In the genomic region with DNA sequence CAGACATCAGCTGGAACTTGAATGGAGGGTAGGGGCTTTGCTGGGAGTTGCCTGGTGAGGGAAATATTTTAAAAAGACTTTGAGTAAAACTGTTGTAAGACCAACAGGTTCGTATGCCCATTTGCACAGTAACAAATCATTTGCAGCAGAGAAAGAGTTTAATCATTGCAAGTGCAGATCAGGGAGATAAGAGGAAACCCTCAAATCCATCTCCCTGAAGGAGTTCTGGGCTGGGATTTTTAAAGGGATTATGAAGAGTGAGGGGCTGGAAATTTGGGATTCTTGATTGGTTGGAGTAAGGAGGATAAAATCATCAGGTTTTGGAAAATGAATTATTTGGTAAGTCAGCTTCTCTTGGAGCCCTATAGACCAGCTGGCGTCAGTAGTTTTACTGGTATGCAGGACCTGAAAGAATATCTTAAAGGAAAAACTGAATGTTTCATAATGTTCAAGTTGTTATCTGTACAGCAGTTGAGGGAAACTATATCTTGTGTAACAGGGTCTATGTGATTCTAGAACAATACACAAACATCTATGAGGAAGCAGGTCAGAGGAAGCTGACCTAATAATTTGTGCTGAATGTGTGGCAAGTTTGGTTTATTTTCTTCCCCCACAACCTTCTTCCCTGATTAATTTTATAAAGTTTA, we compare ENCODE assay signal across 19 cellular contexts.
A peak's percentile ranks its signal among the peaks of the same experiment; 100 is the strongest.
DNase-seq lines count a peak whose midpoint lies in the region; ATAC-seq and TF ChIP-seq lines count a peak whose summit lies in the region.
"Had no signal": no experiment of that assay in that cellular context is flagged by ENCODE, and none has a peak within 500 bp of the region (broad histone marks: within the 10 kb centered on the region; RNA-seq: fewer than 3 reads in every experiment).

No MANE protein-coding gene starts in this region.

- no peak for TF ChIP-seq EP300 in suprapubic skin (IDR thresholded peaks at IDR 0.05)

- H3K4me1 ChIP-seq in right lobe of liver = peaks cover 0 to under 1% (median 0%) of the 10 kb centered on the region in 4 donors
- peaks cover 12% of the 10 kb centered on the region for H3K4me1 ChIP-seq in suprapubic skin

- H3K9me3 ChIP-seq in right lobe of liver = no peaks in the 10 kb centered on the region
- no peaks in the 10 kb centered on the region for H3K9me3 ChIP-seq in suprapubic skin

- H3K36me3 Mint-ChIP-seq in CD14-positive monocyte = peaks cover 3 to 5% of the 10 kb centered on the region in 2 donors
- no peaks in the 10 kb centered on the region for H3K36me3 Mint-ChIP-seq in central memory CD8-positive, alpha-beta T cell (ENCODE audit: insufficient read depth)
- H3K36me3 Mint-ChIP-seq: activated CD8-positive, alpha-beta memory T cell treated with anti-CD3 and anti-CD28 coated beads, Interleukin-2, amount 10 ng/mL, durations not matched to agents 7 days and 5 days had no signal

- DNase-seq in CD14-positive monocyte (ENCODE audit: low spot score) (no peak), MV-4-11 (lab: John Stamatoyannopoulos, UW) (peak; percentile 72), right lobe of liver (no peak), EL (no peak), suprapubic skin (ENCODE audit: low spot score in 2 of 2) (no peak), nucleus accumbens (lab: John Stamatoyannopoulos, UW) (no peak)
- no peak for DNase-seq in central memory CD8-positive, alpha-beta T cell (ENCODE audit: low spot score in 2 of 2)
- DNase-seq: activated CD4-positive, alpha-beta T cell treated with anti-CD3 and anti-CD28 coated beads for 36 hours; activated CD8-positive, alpha-beta memory T cell treated with anti-CD3 and anti-CD28 coated beads, Interleukin-2, amount 10 ng/mL, durations not matched to agents 7 days and 5 days; endodermal cell; midbrain; NCI-H187; NCI-H446; SHP77 treated with DMSO at 0.1 percent for 48 hours; stimulated activated naive CD8-positive, alpha-beta T cell treated with anti-CD3 and anti-CD28 coated beads, Interleukin-15, amount 100 ng/mL, for 72 hours had no signal

- H3K4me1 Mint-ChIP-seq in CD14-positive monocyte = peaks cover 82% of the 10 kb centered on the region
- peaks cover 28% of the 10 kb centered on the region for H3K4me1 Mint-ChIP-seq in central memory CD8-positive, alpha-beta T cell
- H3K4me1 Mint-ChIP-seq: activated CD4-positive, alpha-beta T cell treated with anti-CD3 and anti-CD28 coated beads for 36 hours had no signal

- 26% methylated on average over 2 of the region's 2 CpGs for WGBS in right lobe of liver (ENCODE audit: insufficient coverage, low coverage, low lambda C conversion rate, missing lambda C conversion rate)
- 55% methylated on average over 2 of the region's 2 CpGs for WGBS in suprapubic skin

- H3K27me3 ChIP-seq in right lobe of liver = no peaks in the 10 kb centered on the region
- H3K27me3 ChIP-seq in suprapubic skin = no peaks in the 10 kb centered on the region
- H3K27me3 ChIP-seq: hepatocyte had no signal

- H3K27me3 Mint-ChIP-seq in CD14-positive monocyte (ENCODE audit: low read depth in 3 of 3) = no peaks in the 10 kb centered on the region
- H3K27me3 Mint-ChIP-seq in central memory CD8-positive, alpha-beta T cell = no peaks in the 10 kb centered on the region
- H3K27me3 Mint-ChIP-seq: activated CD8-positive, alpha-beta memory T cell treated with anti-CD3 and anti-CD28 coated beads, Interleukin-2, amount 10 ng/mL, durations not matched to agents 7 days and 5 days; stimulated activated naive CD8-positive, alpha-beta T cell treated with anti-CD3 and anti-CD28 coated beads, Interleukin-15, amount 100 ng/mL, for 72 hours had no signal

- peak overlapping the region; percentile 91 to 96 (median 95) for H3K27ac Mint-ChIP-seq in CD14-positive monocyte
- H3K27ac Mint-ChIP-seq in central memory CD8-positive, alpha-beta T cell (ENCODE audit: low read depth) = no peak overlapping the region
- H3K27ac Mint-ChIP-seq: activated CD4-positive, alpha-beta T cell treated with anti-CD3 and anti-CD28 coated beads for 36 hours; activated CD8-positive, alpha-beta memory T cell treated with anti-CD3 and anti-CD28 coated beads, Interleukin-2, amount 10 ng/mL, durations not matched to agents 7 days and 5 days; activated T-helper 2 cell treated with anti-CD3 and anti-CD28 coated beads, Interferon-gamma antibody, Interleukin-2, Interleukin-4, amounts not matched to agents 10 μg/mL and 5 μg/mL and 100 μg/mL, durations not matched to agents 14 hours and 24 hours and 36 hours; endodermal cell; GM23338; stimulated activated naive CD8-positive, alpha-beta T cell treated with anti-CD3 and anti-CD28 coated beads, Interleukin-15, amount 100 ng/mL, for 72 hours had no signal

- intact Hi-C loops in CD14-positive monocyte (cut with micrococcal nuclease) (loop anchor here in 1 of 2 donors (5.0 kb wide), 1 partner anchor 35 kb away; no protein-coding TSS in a partner anchor), right lobe of liver (cut with DNase I) (no loop called here)

- H3K9me3 Mint-ChIP-seq in CD14-positive monocyte = peaks cover 0 to 3% (median 0%) of the 10 kb centered on the region in 7 donors
- no peaks in the 10 kb centered on the region for H3K9me3 Mint-ChIP-seq in central memory CD8-positive, alpha-beta T cell
- H3K9me3 Mint-ChIP-seq: activated T-helper 2 cell treated with anti-CD3 and anti-CD28 coated beads, Interferon-gamma antibody, Interleukin-2, Interleukin-4, amounts not matched to agents 10 μg/mL and 5 μg/mL and 100 μg/mL, durations not matched to agents 14 hours and 24 hours and 36 hours; endodermal cell; GM23338; stimulated activated naive CD8-positive, alpha-beta T cell treated with anti-CD3 and anti-CD28 coated beads, Interleukin-15, amount 100 ng/mL, for 72 hours had no signal

- no peaks in the 10 kb centered on the region for H3K36me3 ChIP-seq in right lobe of liver
- H3K36me3 ChIP-seq in suprapubic skin = no peaks in the 10 kb centered on the region

- peak overlapping the region in 2 of 3 donors; percentile 49 to 50 for H3K27ac ChIP-seq in right lobe of liver
- H3K27ac ChIP-seq in suprapubic skin = no peak overlapping the region
- H3K27ac ChIP-seq: hepatocyte had no signal

- ATAC-seq in central memory CD8-positive, alpha-beta T cell (replicated peaks; ENCODE audit: extremely low read depth, poor library complexity, severe bottlenecking) = peak; percentile 25
- ATAC-seq in right lobe of liver (peak; percentile 75 to 85 (median 80)), HG03565 (IDR thresholded peaks at IDR 0.05; ENCODE audit: unreplicated experiment) (no peak)
- ATAC-seq: activated CD4-positive, alpha-beta T cell treated with anti-CD3 and anti-CD28 coated beads for 36 hours; activated CD8-positive, alpha-beta memory T cell treated with anti-CD3 and anti-CD28 coated beads, Interleukin-2, amount 10 ng/mL, durations not matched to agents 7 days and 5 days; GM23338; stimulated activated naive CD8-positive, alpha-beta T cell treated with anti-CD3 and anti-CD28 coated beads, Interleukin-15, amount 100 ng/mL, for 72 hours had no signal

- no peak overlapping the region for H3K4me3 ChIP-seq in right lobe of liver
- H3K4me3 ChIP-seq in suprapubic skin = no peak overlapping the region
- H3K4me3 ChIP-seq: GM23338, hepatocyte had no signal

- TF ChIP-seq CTCF in CD14-positive monocyte (IDR thresholded peaks at IDR 0.05) (no peak), right lobe of liver (IDR thresholded peaks at IDR 0.05) (no peak), suprapubic skin (IDR thresholded peaks at IDR 0.05) (no peak)

- TF ChIP-seq POLR2A in right lobe of liver (IDR thresholded peaks at IDR 0.05) (no peak), suprapubic skin (IDR thresholded peaks at IDR 0.05) (no peak)

- H3K4me3 Mint-ChIP-seq in CD14-positive monocyte = peak overlapping the region; percentile 27 to 68
- no peak overlapping the region for H3K4me3 Mint-ChIP-seq in central memory CD8-positive, alpha-beta T cell
- H3K4me3 Mint-ChIP-seq: activated CD4-positive, alpha-beta T cell treated with anti-CD3 and anti-CD28 coated beads for 36 hours; activated CD8-positive, alpha-beta memory T cell treated with anti-CD3 and anti-CD28 coated beads, Interleukin-2, amount 10 ng/mL, durations not matched to agents 7 days and 5 days; endodermal cell; GM23338; stimulated activated naive CD8-positive, alpha-beta T cell treated with anti-CD3 and anti-CD28 coated beads, Interleukin-15, amount 100 ng/mL, for 72 hours had no signal
